ENCODE assay signal across 11 cellular contexts in genomic region chr22:43829904-43830851, GRCh38. TPM values are rescaled to one million over a fixed set of nuclear protein-coding genes. Genes with fewer than 3 reads are reported as not detected.
A peak's percentile ranks its signal among the peaks of the same experiment; 100 is the strongest.
DNase-seq lines count a peak whose midpoint lies in the region; ATAC-seq and TF ChIP-seq lines count a peak whose summit lies in the region.
"Had no signal": no experiment of that assay in that cellular context is flagged by ENCODE, and none has a peak within 500 bp of the region (broad histone marks: within the 10 kb centered on the region; RNA-seq: fewer than 3 reads in every experiment).

No MANE protein-coding gene starts in this region.

- 44% methylated on average over 18 of the region's 33 CpGs for WGBS in right lobe of liver (ENCODE audit: insufficient coverage, low coverage, low lambda C conversion rate, missing lambda C conversion rate)

- H3K27me3 Mint-ChIP-seq in type B pancreatic cell, result no peaks in the 10 kb centered on the region

- peak; percentile 9 to 25 for DNase-seq in NCI-H524 (lab: John Stamatoyannopoulos, UW)
- DNase-seq in NCI-H524 treated with DMSO at 0.1 percent for 48 hours (lab: John Stamatoyannopoulos, UW), result no peak
- DNase-seq in coronary artery (ENCODE audit: low spot score), result peak; percentile 88
- peak; percentile 69 to 86 (median 79) for DNase-seq in right lobe of liver
- DNase-seq in type B pancreatic cell (ENCODE audit: extremely low spot score, unreplicated experiment), result no peak
- no peak for DNase-seq in activated T-cell treated with anti-CD3 and anti-CD28 coated beads, Interleukin-2, amount 50 U/mL, for 1 hour
- DNase-seq in mesenteric fat pad (ENCODE audit: low spot score), result no peak
- DNase-seq in activated CD4-positive, alpha-beta T cell treated with anti-CD3 and anti-CD28 coated beads, Interleukin-2, amount 50 U/mL, for 48 hours, result no peak
- DNase-seq: activated CD4-positive, alpha-beta T cell treated with anti-CD3 and anti-CD28 coated beads for 48 hours; SHP77 treated with DMSO at 0.1 percent for 48 hours; transverse colon had no signal

- intact Hi-C loops in right lobe of liver (cut with DNase I), result loop anchor here in 1 of 2 donors (5.0 kb wide), 1 partner anchor 443 kb away; no protein-coding TSS in a partner anchor

- peak overlapping the region; percentile 48 for H3K27ac Mint-ChIP-seq in type B pancreatic cell

- peak overlapping the region; percentile 76 to 85 for H3K27ac ChIP-seq in coronary artery
- H3K27ac ChIP-seq in right lobe of liver, result peak overlapping the region in 1 of 3 donors; percentile 22

- peaks cover 4% of the 10 kb centered on the region for H3K4me1 Mint-ChIP-seq in type B pancreatic cell (ENCODE audit: unreplicated experiment)

- no peaks in the 10 kb centered on the region for H3K36me3 Mint-ChIP-seq in type B pancreatic cell

- H3K4me1 ChIP-seq in right lobe of liver, result peaks cover 0 to 7% (median 0%) of the 10 kb centered on the region in 4 donors

- no peak overlapping the region for H3K4me3 Mint-ChIP-seq in type B pancreatic cell

- no peaks in the 10 kb centered on the region for H3K36me3 ChIP-seq in right lobe of liver
- H3K36me3 ChIP-seq: transverse colon had no signal

- no peak for TF ChIP-seq CTCF in coronary artery (IDR thresholded peaks at IDR 0.05)
- TF ChIP-seq CTCF in right lobe of liver (IDR thresholded peaks at IDR 0.05), result no peak
- no peak for TF ChIP-seq CTCF in type B pancreatic cell (conservative IDR thresholded peaks at IDR 0.05)

- no peaks in the 10 kb centered on the region for H3K9me3 ChIP-seq in right lobe of liver
- H3K9me3 ChIP-seq: transverse colon had no signal

- peak overlapping the region; percentile 22 for H3K4me3 ChIP-seq in coronary artery
- H3K4me3 ChIP-seq in right lobe of liver, result no peak overlapping the region
- H3K4me3 ChIP-seq: transverse colon had no signal

- no peaks in the 10 kb centered on the region for H3K27me3 ChIP-seq in right lobe of liver
- H3K27me3 ChIP-seq: transverse colon had no signal

- no peak for TF ChIP-seq POLR2A in right lobe of liver (IDR thresholded peaks at IDR 0.05)

- ATAC-seq in right lobe of liver, result peak; percentile 76 to 91 (median 82)

- no peaks in the 10 kb centered on the region for H3K9me3 Mint-ChIP-seq in type B pancreatic cell

RNA-seq across cellular contexts. Expression of gene EFCAB6, which starts 18.1 kb away (rescaled TPM):
- total RNA-seq in right lobe of liver (1 to 10 TPM in 2 of 6 experiments, under 1 TPM in 4; 0.29 to 1.5 (median 0.93) TPM), type B pancreatic cell (ENCODE audit: low replicate concordance) (4.2 and 5.3 TPM in 2 replicates), mesenteric fat pad (1.3 TPM)

RNA-seq across cellular contexts. Expression of gene SULT4A1, which starts 32.1 kb away (rescaled TPM):
- under 1 TPM in 4 of 6 experiments, not detected in 2; 0.09 to 0.20 (median 0.15) TPM for total RNA-seq in right lobe of liver
- 7.5 and 10.8 TPM in 2 replicates for total RNA-seq in type B pancreatic cell (ENCODE audit: low replicate concordance)
- 1.7 TPM for total RNA-seq in mesenteric fat pad

Comparison
In these comparisons a context has a peak if more than half of its experiments do, and no peak if none do; other contexts are left out.
1. DNase-seq: peak in NCI-H524 (2 of 2), coronary artery (single experiment) and right lobe of liver (3 of 3); none in NCI-H524 treated with DMSO at 0.1 percent for 48 hours (single experiment), type B pancreatic cell (single experiment), activated T-cell treated with anti-CD3 and anti-CD28 coated beads, Interleukin-2, amount 50 U/mL, for 1 hour (single experiment), mesenteric fat pad (single experiment) and activated CD4-positive, alpha-beta T cell treated with anti-CD3 and anti-CD28 coated beads, Interleukin-2, amount 50 U/mL, for 48 hours (0 of 2).